8 cellular contexts compared by ENCODE assay signal in genomic region chr19:46428278-46429141, GRCh38. TPM values are rescaled to one million over a fixed set of nuclear protein-coding genes. Genes with fewer than 3 reads are reported as not detected.
DNase-seq lines count a peak whose midpoint lies in the region; ATAC-seq and TF ChIP-seq lines count a peak whose summit lies in the region.

TSS of gene PNMA8C (minus strand) at chr19:46428936. CDS start at chr19:46428359, 577 bp downstream.

- peak; percentile 92 for DNase-seq in H7
- DNase-seq in SHP77 treated with DMSO at 0.1 percent for 48 hours (lab: John Stamatoyannopoulos, UW), result peak; percentile 6
- peak; percentile 75 for DNase-seq in adipocyte (ENCODE audit: low read depth)
- DNase-seq in left ventricle myocardium superior, result peak; percentile 85
- peak; percentile 92 for DNase-seq in posterior vena cava (ENCODE audit: low spot score)
- DNase-seq in esophagus squamous epithelium (lab: John Stamatoyannopoulos, UW), result no peak

- no peaks in the 10 kb centered on the region for H3K9me3 ChIP-seq in adipocyte (ENCODE audit: control insufficient read depth, low read length)
- no peaks in the 10 kb centered on the region for H3K9me3 ChIP-seq in esophagus squamous epithelium

- ATAC-seq in left ventricle myocardium superior (peak; percentile 73), HG02798 (IDR thresholded peaks at IDR 0.05; ENCODE audit: poor library complexity, unreplicated experiment) (no peak), GM19395 (IDR thresholded peaks at IDR 0.05; ENCODE audit: unreplicated experiment) (no peak)

- H3K27ac ChIP-seq in esophagus squamous epithelium, result no peak within 1 kb of the TSS

- TF ChIP-seq POLR2A in esophagus squamous epithelium (IDR thresholded peaks at IDR 0.05), result no peak

- H3K4me1 ChIP-seq in adipocyte (ENCODE audit: control insufficient read depth, insufficient read depth, low read length), result peaks cover 10% of the 10 kb centered on the region
- H3K4me1 ChIP-seq in esophagus squamous epithelium, result peaks cover 0 to 24% (median 6%) of the 10 kb centered on the region in 3 donors

- H3K36me3 ChIP-seq in H7 (replicated peaks; ENCODE audit: control insufficient read depth, insufficient read depth, low read length) (no peaks in the 10 kb centered on the region), adipocyte (ENCODE audit: control insufficient read depth, insufficient read depth, low read length, severe bottlenecking) (no peaks in the 10 kb centered on the region), esophagus squamous epithelium (no peaks in the 10 kb centered on the region)

- no peak for TF ChIP-seq CTCF in esophagus squamous epithelium (IDR thresholded peaks at IDR 0.05)

- no peak within 1 kb of the TSS for H3K9ac ChIP-seq in adipocyte (ENCODE audit: low read length)

- peak within 1 kb of the TSS; percentile 31; the same call in 1 of the 2 replicates for H3K4me3 ChIP-seq in H7 (ENCODE audit: insufficient read depth, low read depth, low read length)
- peak within 1 kb of the TSS; percentile 41 for H3K4me3 ChIP-seq in adipocyte (ENCODE audit: low read length)
- H3K4me3 ChIP-seq in esophagus squamous epithelium, result peak within 1 kb of the TSS in 2 of 4 donors; percentile 18 to 45

- WGBS in esophagus squamous epithelium, 2 donors, result 6 to 8% methylated on average over 10 to 27 of the region's 50 CpGs

- intact Hi-C loops in left ventricle myocardium superior (cut with micrococcal nuclease) (no loop called here), posterior vena cava (cut with DNase I) (loop anchor here in 1 of 2 donors (2.0 kb wide), 1 partner anchor 14 kb away; no protein-coding TSS in a partner anchor), esophagus squamous epithelium (cut with DNase I) (no loop called here)

- H3K27me3 ChIP-seq in H7 (ENCODE audit: control insufficient read depth, insufficient read depth, low read length) (peaks cover 8% of the 10 kb centered on the region; the same call in 1 of the 2 replicates), adipocyte (replicated peaks; ENCODE audit: control insufficient read depth, insufficient read depth, low read length) (peaks cover 9% of the 10 kb centered on the region), esophagus squamous epithelium (peaks cover 0 to 98% (median 7%) of the 10 kb centered on the region in 4 donors)

RNA-seq across cellular contexts. Expression of gene PNMA8C, which starts in this region (rescaled TPM):
- 0.14 and 0.15 TPM in 2 replicates for total RNA-seq in H7 (2014; rRNA removed; shearing (Covaris generic))
- total RNA-seq in left ventricle myocardium superior, result 0.07 TPM
- total RNA-seq in posterior vena cava, result 1 to 10 TPM in 1 of 2 donors, under 1 TPM in 1; 0.37 to 1.2 TPM
- total RNA-seq in esophagus squamous epithelium, result not detected

Comparison
In these comparisons a context has a peak if more than half of its experiments do, and no peak if none do; other contexts are left out.
1. Peak in DNase-seq and H3K4me3 ChIP-seq in H7; RNA of the gene not detected or under 1 TPM.
2. Peak in DNase-seq and ATAC-seq in left ventricle myocardium superior; RNA of the gene not detected or under 1 TPM.